ENCODE assay signal across 1 cellular context in genomic region chr1:39980555-39981313, GRCh38.
TF ChIP-seq lines count a peak whose summit lies in the region.

No MANE protein-coding gene starts in this region.

TF ChIP-seq in IMR-90, 13 proteins besides CTCF, POLR2A, EP300 and RAD21 (continued from another document):
- TF ChIP-seq MXI1 (IDR thresholded peaks at IDR 0.05; ENCODE audit: borderline replicate concordance, low read depth, low read length) (no peak), SMC3 (IDR thresholded peaks at IDR 0.05; ENCODE audit: low read depth, low read length) (no peak), FOS (IDR thresholded peaks at IDR 0.05; ENCODE audit: low read depth, low read length) (no peak), CEBPB (IDR thresholded peaks at IDR 0.05; ENCODE audit: low read depth, low read length) (no peak), CHD1 (IDR thresholded peaks at IDR 0.05; ENCODE audit: low read depth, low read length) (no peak), MAZ (IDR thresholded peaks at IDR 0.05; ENCODE audit: borderline replicate concordance, low read depth, low read length) (no peak), BHLHE40 (IDR thresholded peaks at IDR 0.05; ENCODE audit: low read depth, low read length) (no peak), NFE2L2 (IDR thresholded peaks at IDR 0.05; ENCODE audit: low read depth, low read length) (no peak)
- TF ChIP-seq, protein P1, sequence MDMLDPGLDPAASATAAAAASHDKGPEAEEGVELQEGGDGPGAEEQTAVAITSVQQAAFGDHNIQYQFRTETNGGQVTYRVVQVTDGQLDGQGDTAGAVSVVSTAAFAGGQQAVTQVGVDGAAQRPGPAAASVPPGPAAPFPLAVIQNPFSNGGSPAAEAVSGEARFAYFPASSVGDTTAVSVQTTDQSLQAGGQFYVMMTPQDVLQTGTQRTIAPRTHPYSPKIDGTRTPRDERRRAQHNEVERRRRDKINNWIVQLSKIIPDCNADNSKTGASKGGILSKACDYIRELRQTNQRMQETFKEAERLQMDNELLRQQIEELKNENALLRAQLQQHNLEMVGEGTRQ (IDR thresholded peaks at IDR 0.05; ENCODE audit: low read depth, low read length) = no peak
TF ChIP-seq in IMR-90: peak in this region for 0.
